Comparison of ENCODE assay signal across 2 cellular contexts in the genomic region with DNA sequence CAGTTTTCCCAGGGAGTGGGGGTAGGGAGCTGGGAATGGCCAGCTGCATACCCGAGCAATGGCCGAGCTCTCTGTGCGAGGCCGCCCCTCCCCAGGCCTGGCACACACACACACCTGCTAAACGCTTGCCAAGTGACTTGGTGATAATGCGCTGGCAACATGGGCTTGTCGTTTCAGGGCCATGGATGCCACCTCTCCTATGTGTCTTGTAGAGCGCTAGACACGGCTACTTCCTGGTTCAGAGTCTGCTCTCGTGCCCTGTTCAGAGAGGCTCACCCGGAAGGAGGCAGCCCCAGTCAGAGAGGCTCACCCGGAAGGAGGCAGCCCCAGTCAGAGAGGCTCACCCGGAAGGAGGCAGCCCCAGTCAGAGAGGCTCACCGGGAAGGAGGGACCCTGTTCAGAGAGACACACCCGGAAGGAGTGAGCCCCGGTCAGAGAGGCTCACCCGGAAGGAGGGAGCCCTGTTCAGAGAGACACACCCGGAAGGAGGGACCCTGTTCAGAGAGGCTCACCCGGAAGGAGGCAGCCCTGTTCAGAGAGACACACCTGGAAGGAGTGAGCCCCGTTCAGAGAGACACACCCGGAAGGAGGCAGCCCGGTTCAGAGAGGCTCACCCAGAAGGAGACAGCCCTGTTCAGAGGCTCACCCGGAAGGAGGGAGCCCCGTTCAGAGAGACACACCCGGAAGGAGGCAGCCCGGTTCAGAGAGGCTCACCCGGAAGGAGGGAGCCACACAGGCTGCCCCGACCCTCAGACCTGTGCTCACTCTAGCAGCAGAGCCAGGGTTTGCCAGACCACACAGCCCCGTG.
A peak's percentile ranks its signal among the peaks of the same experiment; 100 is the strongest.
TF ChIP-seq lines count a peak whose summit lies in the region.

No MANE protein-coding gene starts in this region.

TF ChIP-seq in A549, 52 proteins besides CTCF, POLR2A, EP300 and RAD21:
- TF ChIP-seq, protein P1, sequence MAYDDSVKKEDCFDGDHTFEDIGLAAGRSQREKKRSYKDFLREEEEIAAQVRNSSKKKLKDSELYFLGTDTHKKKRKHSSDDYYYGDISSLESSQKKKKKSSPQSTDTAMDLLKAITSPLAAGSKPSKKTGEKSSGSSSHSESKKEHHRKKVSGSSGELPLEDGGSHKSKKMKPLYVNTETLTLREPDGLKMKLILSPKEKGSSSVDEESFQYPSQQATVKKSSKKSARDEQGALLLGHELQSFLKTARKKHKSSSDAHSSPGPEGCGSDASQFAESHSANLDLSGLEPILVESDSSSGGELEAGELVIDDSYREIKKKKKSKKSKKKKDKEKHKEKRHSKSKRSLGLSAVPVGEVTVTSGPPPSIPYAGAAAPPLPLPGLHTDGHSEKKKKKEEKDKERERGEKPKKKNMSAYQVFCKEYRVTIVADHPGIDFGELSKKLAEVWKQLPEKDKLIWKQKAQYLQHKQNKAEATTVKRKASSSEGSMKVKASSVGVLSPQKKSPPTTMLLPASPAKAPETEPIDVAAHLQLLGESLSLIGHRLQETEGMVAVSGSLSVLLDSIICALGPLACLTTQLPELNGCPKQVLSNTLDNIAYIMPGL (CRISPR knock-in tag; IDR thresholded peaks at IDR 0.05; ENCODE audit: borderline replicate concordance): no peak
- TF ChIP-seq FOSL2 (IDR thresholded peaks at IDR 0.05) (no peak), FOSL2 (CRISPR knock-in tag; IDR thresholded peaks at IDR 0.05) (no peak), NR3C1 (IDR thresholded peaks at IDR 0.05) (no peak), CBX2 (IDR thresholded peaks at IDR 0.05; ENCODE audit: borderline replicate concordance, low read depth) (no peak), JUN (IDR thresholded peaks at IDR 0.05) (peak; percentile 80 to 86; a peak in 4 of 5 replicates), KDM5A (IDR thresholded peaks at IDR 0.05) (no peak), ZNF302 (CRISPR knock-in tag; IDR thresholded peaks at IDR 0.05) (no peak), CEBPB (IDR thresholded peaks at IDR 0.05) (0 out of 4 replicates have a peak, but pooled peaks of 1 of the 2 experiments have one; percentile 13), PHF8 (IDR thresholded peaks at IDR 0.05; ENCODE audit: borderline replicate concordance, low read depth) (peak; percentile 52), ESRRA (IDR thresholded peaks at IDR 0.05; ENCODE audit: borderline replicate concordance, low read length) (no peak), MAX (IDR thresholded peaks at IDR 0.05) (peak; percentile 71), MAZ (IDR thresholded peaks at IDR 0.05; ENCODE audit: borderline replicate concordance, low read depth, low read length) (peak; percentile 69; the same call in 1 of the 2 replicates), ZFP36 (IDR thresholded peaks at IDR 0.05; ENCODE audit: borderline replicate concordance, partially characterized antibody) (no peak), HEYL (CRISPR knock-in tag; IDR thresholded peaks at IDR 0.05) (no peak), ZSCAN20 (CRISPR knock-in tag; IDR thresholded peaks at IDR 0.05) (no peak)
- TF ChIP-seq, protein P2, sequence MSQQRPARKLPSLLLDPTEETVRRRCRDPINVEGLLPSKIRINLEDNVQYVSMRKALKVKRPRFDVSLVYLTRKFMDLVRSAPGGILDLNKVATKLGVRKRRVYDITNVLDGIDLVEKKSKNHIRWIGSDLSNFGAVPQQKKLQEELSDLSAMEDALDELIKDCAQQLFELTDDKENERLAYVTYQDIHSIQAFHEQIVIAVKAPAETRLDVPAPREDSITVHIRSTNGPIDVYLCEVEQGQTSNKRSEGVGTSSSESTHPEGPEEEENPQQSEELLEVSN (IDR thresholded peaks at IDR 0.05; ENCODE audit: borderline replicate concordance, low read depth): peak; percentile 4; the same call in 1 of the 2 replicates
- TF ChIP-seq, protein P3, sequence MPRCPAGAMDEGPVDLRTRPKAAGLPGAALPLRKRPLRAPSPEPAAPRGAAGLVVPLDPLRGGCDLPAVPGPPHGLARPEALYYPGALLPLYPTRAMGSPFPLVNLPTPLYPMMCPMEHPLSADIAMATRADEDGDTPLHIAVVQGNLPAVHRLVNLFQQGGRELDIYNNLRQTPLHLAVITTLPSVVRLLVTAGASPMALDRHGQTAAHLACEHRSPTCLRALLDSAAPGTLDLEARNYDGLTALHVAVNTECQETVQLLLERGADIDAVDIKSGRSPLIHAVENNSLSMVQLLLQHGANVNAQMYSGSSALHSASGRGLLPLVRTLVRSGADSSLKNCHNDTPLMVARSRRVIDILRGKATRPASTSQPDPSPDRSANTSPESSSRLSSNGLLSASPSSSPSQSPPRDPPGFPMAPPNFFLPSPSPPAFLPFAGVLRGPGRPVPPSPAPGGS (IDR thresholded peaks at IDR 0.05): 0 out of 3 replicates have a peak, but pooled peaks have one; percentile 27

TF ChIP-seq in H1, 55 proteins besides CTCF, POLR2A, EP300 and RAD21:
- TF ChIP-seq GABPA (IDR thresholded peaks at IDR 0.05; ENCODE audit: borderline replicate concordance, insufficient read depth, low read length) (no peak), TEAD4 (IDR thresholded peaks at IDR 0.05; ENCODE audit: low read depth, low read length) (no peak), NANOG (IDR thresholded peaks at IDR 0.05; ENCODE audit: insufficient read depth, low read depth, low read length, poor library complexity, severe bottlenecking) (no peak), RFX5 (IDR thresholded peaks at IDR 0.05; ENCODE audit: borderline replicate concordance, low read depth, low read length) (no peak), ZNF274 (IDR thresholded peaks at IDR 0.05; ENCODE audit: borderline replicate concordance, extremely low read depth, low read length) (no peak), CBX8 (IDR thresholded peaks at IDR 0.05; ENCODE audit: borderline replicate concordance, low read depth, low read length) (no peak), EGR1 (IDR thresholded peaks at IDR 0.05; ENCODE audit: borderline replicate concordance, low read depth, low read length) (no peak), SP4 (IDR thresholded peaks at IDR 0.05; ENCODE audit: low read length) (no peak)
